1 cellular context compared by ENCODE assay signal in the genomic region with DNA sequence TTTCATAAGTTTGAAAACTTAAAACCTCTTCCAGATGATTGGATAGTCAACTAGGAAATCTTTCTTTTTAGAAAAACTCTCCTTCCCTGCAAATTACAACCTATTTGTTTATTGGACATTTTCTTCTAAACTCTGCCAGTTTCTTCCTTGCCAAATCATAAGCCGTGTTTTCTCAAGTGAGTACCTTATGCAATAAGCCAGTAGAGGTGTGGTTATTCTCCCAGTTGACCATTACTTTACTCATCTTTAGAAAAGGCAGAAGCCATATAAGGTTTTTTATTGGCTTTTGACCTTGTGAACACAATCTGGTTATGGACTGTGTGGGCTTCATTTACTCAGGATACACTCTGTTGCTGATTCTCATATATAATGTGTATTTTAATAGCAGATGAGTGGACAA.
TF ChIP-seq lines count a peak whose summit lies in the region.

No MANE protein-coding gene starts in this region.

TF ChIP-seq in WTC11, 78 proteins besides CTCF, POLR2A, EP300 and RAD21 (continued from another document):
- TF ChIP-seq RELA (CRISPR knock-in tag; IDR thresholded peaks at IDR 0.05; ENCODE audit: borderline replicate concordance) (no peak), ZNF219 (CRISPR knock-in tag; IDR thresholded peaks at IDR 0.05; ENCODE audit: borderline replicate concordance) (no peak), TCF7 (CRISPR knock-in tag; IDR thresholded peaks at IDR 0.05; ENCODE audit: low read depth) (no peak), GRHL2 (CRISPR knock-in tag; IDR thresholded peaks at IDR 0.05; ENCODE audit: insufficient replicate concordance, severe bottlenecking) (no peak), RORB (CRISPR knock-in tag; IDR thresholded peaks at IDR 0.05) (no peak), ZNF138 (CRISPR knock-in tag; conservative IDR thresholded peaks at IDR 0.05) (no peak), ZMAT4 (CRISPR knock-in tag; IDR thresholded peaks at IDR 0.05) (no peak), TP53 (CRISPR knock-in tag; IDR thresholded peaks at IDR 0.05) (no peak), ZBTB21 (CRISPR knock-in tag; IDR thresholded peaks at IDR 0.05; ENCODE audit: borderline replicate concordance) (no peak), ZNF532 (CRISPR knock-in tag; IDR thresholded peaks at IDR 0.05; ENCODE audit: borderline replicate concordance) (no peak)
- TF ChIP-seq, protein P1, sequence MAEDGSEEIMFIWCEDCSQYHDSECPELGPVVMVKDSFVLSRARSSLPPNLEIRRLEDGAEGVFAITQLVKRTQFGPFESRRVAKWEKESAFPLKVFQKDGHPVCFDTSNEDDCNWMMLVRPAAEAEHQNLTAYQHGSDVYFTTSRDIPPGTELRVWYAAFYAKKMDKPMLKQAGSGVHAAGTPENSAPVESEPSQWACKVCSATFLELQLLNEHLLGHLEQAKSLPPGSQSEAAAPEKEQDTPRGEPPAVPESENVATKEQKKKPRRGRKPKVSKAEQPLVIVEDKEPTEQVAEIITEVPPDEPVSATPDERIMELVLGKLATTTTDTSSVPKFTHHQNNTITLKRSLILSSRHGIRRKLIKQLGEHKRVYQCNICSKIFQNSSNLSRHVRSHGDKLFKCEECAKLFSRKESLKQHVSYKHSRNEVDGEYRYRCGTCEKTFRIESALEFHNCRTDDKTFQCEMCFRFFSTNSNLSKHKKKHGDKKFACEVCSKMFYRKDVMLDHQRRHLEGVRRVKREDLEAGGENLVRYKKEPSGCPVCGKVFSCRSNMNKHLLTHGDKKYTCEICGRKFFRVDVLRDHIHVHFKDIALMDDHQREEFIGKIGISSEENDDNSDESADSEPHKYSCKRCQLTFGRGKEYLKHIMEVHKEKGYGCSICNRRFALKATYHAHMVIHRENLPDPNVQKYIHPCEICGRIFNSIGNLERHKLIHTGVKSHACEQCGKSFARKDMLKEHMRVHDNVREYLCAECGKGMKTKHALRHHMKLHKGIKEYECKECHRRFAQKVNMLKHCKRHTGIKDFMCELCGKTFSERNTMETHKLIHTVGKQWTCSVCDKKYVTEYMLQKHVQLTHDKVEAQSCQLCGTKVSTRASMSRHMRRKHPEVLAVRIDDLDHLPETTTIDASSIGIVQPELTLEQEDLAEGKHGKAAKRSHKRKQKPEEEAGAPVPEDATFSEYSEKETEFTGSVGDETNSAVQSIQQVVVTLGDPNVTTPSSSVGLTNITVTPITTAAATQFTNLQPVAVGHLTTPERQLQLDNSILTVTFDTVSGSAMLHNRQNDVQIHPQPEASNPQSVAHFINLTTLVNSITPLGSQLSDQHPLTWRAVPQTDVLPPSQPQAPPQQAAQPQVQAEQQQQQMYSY (CRISPR knock-in tag; IDR thresholded peaks at IDR 0.05) = no peak
- TF ChIP-seq, protein P2, sequence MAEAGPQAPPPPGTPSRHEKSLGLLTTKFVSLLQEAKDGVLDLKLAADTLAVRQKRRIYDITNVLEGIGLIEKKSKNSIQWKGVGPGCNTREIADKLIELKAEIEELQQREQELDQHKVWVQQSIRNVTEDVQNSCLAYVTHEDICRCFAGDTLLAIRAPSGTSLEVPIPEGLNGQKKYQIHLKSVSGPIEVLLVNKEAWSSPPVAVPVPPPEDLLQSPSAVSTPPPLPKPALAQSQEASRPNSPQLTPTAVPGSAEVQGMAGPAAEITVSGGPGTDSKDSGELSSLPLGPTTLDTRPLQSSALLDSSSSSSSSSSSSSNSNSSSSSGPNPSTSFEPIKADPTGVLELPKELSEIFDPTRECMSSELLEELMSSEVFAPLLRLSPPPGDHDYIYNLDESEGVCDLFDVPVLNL (CRISPR knock-in tag; IDR thresholded peaks at IDR 0.05; ENCODE audit: borderline replicate concordance, low read depth) = no peak
- TF ChIP-seq, protein P3, sequence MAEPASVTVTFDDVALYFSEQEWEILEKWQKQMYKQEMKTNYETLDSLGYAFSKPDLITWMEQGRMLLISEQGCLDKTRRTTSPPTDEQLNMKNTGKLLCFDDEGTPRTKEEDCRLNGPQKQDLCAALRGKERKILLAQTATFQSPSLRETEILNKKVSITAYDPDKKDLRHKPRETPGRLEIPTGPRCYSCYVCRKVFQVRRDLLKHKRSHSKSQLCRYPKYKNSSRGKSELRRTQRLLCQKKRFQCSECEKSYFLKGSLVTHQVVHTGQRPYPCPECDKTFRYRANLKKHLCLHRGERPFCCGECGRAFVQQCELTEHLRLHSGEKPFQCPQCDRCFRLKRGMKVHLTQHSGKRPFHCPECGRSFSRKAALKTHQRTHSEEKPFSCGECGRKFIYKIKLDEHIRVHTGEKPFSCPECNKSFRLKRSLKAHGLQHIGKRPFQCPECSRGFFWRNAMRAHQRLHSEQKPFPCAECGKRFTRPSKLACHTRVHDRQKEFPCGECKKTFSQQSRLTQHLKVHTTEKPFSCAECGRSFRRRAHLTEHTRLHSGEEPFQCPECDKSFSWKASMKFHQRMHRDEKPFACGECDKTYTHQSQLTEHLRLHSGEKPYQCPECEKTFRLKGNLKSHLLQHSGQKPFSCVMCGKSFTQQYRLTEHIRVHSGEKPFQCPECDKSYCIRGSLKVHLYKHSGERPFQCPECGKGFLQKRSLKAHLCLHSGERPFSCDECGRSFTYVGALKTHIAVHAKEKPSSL (CRISPR knock-in tag; conservative IDR thresholded peaks at IDR 0.05) = no peak
